Comparison of ENCODE assay signal across 2 cellular contexts in the genomic region with DNA sequence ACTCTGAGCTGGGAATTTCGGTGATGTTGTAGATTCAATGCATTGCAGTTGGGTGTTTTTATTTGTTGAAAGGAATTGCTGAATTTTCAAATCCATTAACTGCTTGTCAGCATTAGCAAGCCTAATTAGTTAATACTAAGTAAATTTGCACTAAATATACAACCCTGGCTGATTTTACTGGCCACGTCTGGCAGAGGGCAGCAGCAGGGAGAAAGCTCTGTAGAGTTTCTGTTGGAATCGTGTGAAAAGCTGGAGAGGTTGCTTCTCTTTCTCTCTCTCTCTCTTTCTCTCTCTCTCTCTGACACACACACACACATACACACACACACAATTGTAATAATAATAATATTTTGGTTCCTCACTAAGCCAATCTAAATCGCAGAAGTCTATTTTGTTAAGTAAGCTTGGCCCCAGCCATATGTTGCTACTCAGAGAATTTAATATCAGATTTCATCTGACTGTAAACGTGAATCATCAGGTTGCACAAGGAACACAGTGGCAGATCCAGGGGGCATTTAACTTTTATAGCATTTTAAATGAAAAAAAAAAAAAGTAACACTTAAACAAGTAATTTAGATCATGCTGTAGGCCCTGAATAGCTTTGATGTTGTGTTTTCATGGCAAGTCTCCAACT.
TF ChIP-seq lines count a peak whose summit lies in the region.

No MANE protein-coding gene starts in this region.

TF ChIP-seq in HEK293, 187 proteins besides CTCF, POLR2A, EP300 and RAD21 (continued from another document and continues in another):
- 0 out of 2 replicates have a peak, but pooled peaks have one; percentile 28 for TF ChIP-seq PRDM10 (tag by site-specific recombination; IDR thresholded peaks at IDR 0.05)
- TF ChIP-seq ZNF707 (tag by site-specific recombination; IDR thresholded peaks at IDR 0.05) = no peak
- peak; percentile 71; the same call in 1 of the 2 replicates for TF ChIP-seq ZNF184 (tag by site-specific recombination; IDR thresholded peaks at IDR 0.05)
- TF ChIP-seq KLF16 (tag by site-specific recombination; IDR thresholded peaks at IDR 0.05) = no peak
- no peak for TF ChIP-seq ZNF473 (tag by site-specific recombination; IDR thresholded peaks at IDR 0.05)
- no peak for TF ChIP-seq MZF1 (tag by site-specific recombination; IDR thresholded peaks at IDR 0.05; ENCODE audit: borderline replicate concordance)
- TF ChIP-seq EGR2 (tag by site-specific recombination; IDR thresholded peaks at IDR 0.05; ENCODE audit: low read depth) = no peak
- peak; percentile 52; the same call in 1 of the 2 replicates for TF ChIP-seq FEZF1 (tag by site-specific recombination; IDR thresholded peaks at IDR 0.05)
- TF ChIP-seq ZNF335 (tag by site-specific recombination; conservative IDR thresholded peaks at IDR 0.05) = peak; percentile 37; the same call in 1 of the 2 replicates
- TF ChIP-seq TRIM28 (IDR thresholded peaks at IDR 0.05; ENCODE audit: borderline replicate concordance, low read length) = no peak; the same call in 1 of the 2 replicates
- peak; percentile 92 for TF ChIP-seq SCRT2 (tag by site-specific recombination; IDR thresholded peaks at IDR 0.05)
- 0 out of 2 replicates have a peak, but pooled peaks have one; percentile 17 for TF ChIP-seq GLIS2 (tag by site-specific recombination; IDR thresholded peaks at IDR 0.05)
- no peak for TF ChIP-seq ZNF548 (tag by site-specific recombination; IDR thresholded peaks at IDR 0.05)
- no peak for TF ChIP-seq ZNF133 (tag by site-specific recombination; IDR thresholded peaks at IDR 0.05)
- no peak for TF ChIP-seq ZNF221 (tag by site-specific recombination; IDR thresholded peaks at IDR 0.05; ENCODE audit: borderline replicate concordance)
- peak; percentile 61; the same call in 1 of the 2 replicates for TF ChIP-seq KLF10 (tag by site-specific recombination; IDR thresholded peaks at IDR 0.05)
- no peak for TF ChIP-seq KLF1 (tag by site-specific recombination; IDR thresholded peaks at IDR 0.05)
- no peak for TF ChIP-seq ZNF560 (tag by site-specific recombination; IDR thresholded peaks at IDR 0.05; ENCODE audit: borderline replicate concordance)
- no peak for TF ChIP-seq MYNN (tag by site-specific recombination; IDR thresholded peaks at IDR 0.05; ENCODE audit: borderline replicate concordance)
- 0 out of 2 replicates have a peak, but pooled peaks have one; percentile 19 for TF ChIP-seq ZNF664 (tag by site-specific recombination; IDR thresholded peaks at IDR 0.05)
- no peak for TF ChIP-seq ZNF16 (tag by site-specific recombination; IDR thresholded peaks at IDR 0.05; ENCODE audit: low read depth)
- TF ChIP-seq ZNF791 (tag by site-specific recombination; IDR thresholded peaks at IDR 0.05) = no peak
- TF ChIP-seq, protein P1, sequence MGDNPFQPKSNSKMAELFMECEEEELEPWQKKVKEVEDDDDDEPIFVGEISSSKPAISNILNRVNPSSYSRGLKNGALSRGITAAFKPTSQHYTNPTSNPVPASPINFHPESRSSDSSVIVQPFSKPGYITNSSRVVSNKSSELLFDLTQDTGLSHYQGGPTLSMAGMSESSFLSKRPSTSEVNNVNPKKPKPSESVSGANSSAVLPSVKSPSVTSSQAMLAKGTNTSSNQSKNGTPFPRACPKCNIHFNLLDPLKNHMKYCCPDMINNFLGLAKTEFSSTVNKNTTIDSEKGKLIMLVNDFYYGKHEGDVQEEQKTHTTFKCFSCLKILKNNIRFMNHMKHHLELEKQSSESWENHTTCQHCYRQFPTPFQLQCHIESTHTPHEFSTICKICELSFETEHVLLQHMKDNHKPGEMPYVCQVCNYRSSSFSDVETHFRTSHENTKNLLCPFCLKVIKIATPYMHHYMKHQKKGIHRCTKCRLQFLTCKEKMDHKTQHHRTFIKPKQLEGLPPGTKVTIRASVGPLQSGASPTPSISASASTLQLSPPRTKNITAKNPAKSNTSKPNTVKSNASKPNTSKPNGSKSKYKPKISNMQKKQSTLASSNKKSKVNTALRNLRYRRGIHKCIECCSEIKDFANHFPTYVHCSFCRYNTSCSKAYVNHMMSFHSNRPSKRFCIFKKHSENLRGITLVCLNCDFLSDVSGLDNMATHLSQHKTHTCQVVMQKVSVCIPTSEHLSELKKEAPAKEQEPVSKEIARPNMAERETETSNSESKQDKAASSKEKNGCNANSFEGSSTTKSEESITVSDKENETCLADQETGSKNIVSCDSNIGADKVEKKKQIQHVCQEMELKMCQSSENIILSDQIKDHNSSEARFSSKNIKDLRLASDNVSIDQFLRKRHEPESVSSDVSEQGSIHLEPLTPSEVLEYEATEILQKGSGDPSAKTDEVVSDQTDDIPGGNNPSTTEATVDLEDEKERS (tag by site-specific recombination; IDR thresholded peaks at IDR 0.05) = no peak
- no peak for TF ChIP-seq RBAK (tag by site-specific recombination; IDR thresholded peaks at IDR 0.05)
- TF ChIP-seq ZNF658 (tag by site-specific recombination; IDR thresholded peaks at IDR 0.05) = no peak
- TF ChIP-seq ZNF114 (tag by site-specific recombination; IDR thresholded peaks at IDR 0.05) = no peak

TF ChIP-seq in SK-N-SH, 30 proteins besides CTCF, POLR2A, EP300 and RAD21 (continued from another document):
- no peak for TF ChIP-seq ZBTB33 (IDR thresholded peaks at IDR 0.05; ENCODE audit: borderline replicate concordance, low read depth)
- peak; percentile 61; the same call in 1 of the 2 replicates for TF ChIP-seq JUND (IDR thresholded peaks at IDR 0.05)
- TF ChIP-seq TEAD4 (IDR thresholded peaks at IDR 0.05; ENCODE audit: borderline replicate concordance, insufficient read depth) = 0 out of 2 replicates have a peak, but pooled peaks have one; percentile 12
- no peak for TF ChIP-seq CHD2 (IDR thresholded peaks at IDR 0.05; ENCODE audit: low read length, partially characterized antibody)
- TF ChIP-seq EZH2phosphoT487 (IDR thresholded peaks at IDR 0.05; ENCODE audit: borderline replicate concordance, low read depth) = no peak
- TF ChIP-seq MEF2A (IDR thresholded peaks at IDR 0.05; ENCODE audit: borderline replicate concordance, low read depth) = no peak
- TF ChIP-seq FOXM1 (IDR thresholded peaks at IDR 0.05; ENCODE audit: low read depth) = no peak
